Comparison of ENCODE assay signal across 8 cellular contexts in genomic region chr19:42253245-42254082, GRCh38. TPM values are rescaled to one million over a fixed set of nuclear protein-coding genes. Genes with fewer than 3 reads are reported as not detected.
DNase-seq lines count a peak whose midpoint lies in the region; ATAC-seq and TF ChIP-seq lines count a peak whose summit lies in the region.

No MANE protein-coding gene starts in this region.

- BruUV-seq in MCF 10A (replicated peaks; lab: Mats Ljungman, UMichigan), result no TSS peak

- H3K4me3 Mint-ChIP-seq in MCF 10A (ENCODE audit: unreplicated experiment) (peak overlapping the region; percentile 85), immature natural killer cell (peak overlapping the region; percentile 83 to 92 (median 87))

- TF ChIP-seq CTCF in 22Rv1 (IDR thresholded peaks at IDR 0.05) (no peak), MCF 10A (IDR thresholded peaks at IDR 0.05; ENCODE audit: unreplicated experiment) (no peak)

- H3K27me3 Mint-ChIP-seq in MCF 10A (ENCODE audit: insufficient read depth, unreplicated experiment) (no peaks in the 10 kb centered on the region), immature natural killer cell (ENCODE audit: low read depth in 3 of 3) (peaks cover 8 to 14% (median 8%) of the 10 kb centered on the region in 3 donors)

- H3K36me3 ChIP-seq in KOPT-K1 (ENCODE audit: insufficient read depth, low read length), result peaks cover 24% of the 10 kb centered on the region; the same call in 1 of the 2 replicates

- no peaks in the 10 kb centered on the region for H3K9me3 Mint-ChIP-seq in MCF 10A (ENCODE audit: unreplicated experiment)
- H3K9me3 Mint-ChIP-seq in immature natural killer cell, result no peaks in the 10 kb centered on the region

- POLR2A ChIA-PET in MCF 10A (lab: Yijun Ruan, JAX), result interaction anchor here (0.6 to 4.0 kb wide), 4 partner anchors 17 to 47 kb away, joined by 3 to 22 read pairs (median 3); partner anchors contain the start of genes CIC and ZNF526

- H3K36me3 Mint-ChIP-seq in MCF 10A (ENCODE audit: insufficient read depth, unreplicated experiment) (no peaks in the 10 kb centered on the region), immature natural killer cell (no peaks in the 10 kb centered on the region)

- H3K4me1 Mint-ChIP-seq in MCF 10A (ENCODE audit: insufficient read depth, unreplicated experiment), result peaks cover 22% of the 10 kb centered on the region
- peaks cover 24 to 28% of the 10 kb centered on the region in 2 donors for H3K4me1 Mint-ChIP-seq in immature natural killer cell

- peak overlapping the region; percentile 94 for H3K27ac ChIP-seq in 22Rv1
- peak overlapping the region; percentile 95 for H3K27ac ChIP-seq in KOPT-K1 (ENCODE audit: low read depth, low read length, poor library complexity, severe bottlenecking)

- intact Hi-C loops in MCF 10A (cut with micrococcal nuclease), result loop anchor here (2.0 kb wide), 1 partner anchor 15 kb away; the partner anchor contains the start of gene CIC

- ATAC-seq in GM18505 (IDR thresholded peaks at IDR 0.05; ENCODE audit: unreplicated experiment), result peak; percentile 13

- no peaks in the 10 kb centered on the region for H3K9me3 ChIP-seq in KOPT-K1 (ENCODE audit: insufficient read depth, low read length, poor library complexity, severe bottlenecking)

- peak; percentile 81 for DNase-seq in UCSD-AML1 (lab: John Stamatoyannopoulos, UW; ENCODE audit: unreplicated experiment)
- DNase-seq in MCF 10A (ENCODE audit: unreplicated experiment), result peak; percentile 63
- peak; percentile 54 to 59 (median 58) for DNase-seq in immature natural killer cell
- DNase-seq in stimulated activated CD4-positive, alpha-beta T cell treated with anti-CD3 and anti-CD28 coated beads, Interleukin-12 subunit alpha, Interleukin-12 subunit beta, amount 100 ng/mL, for 4 hours, result peak; percentile 67
- no peak for DNase-seq in amniotic stem cell (lab: John Stamatoyannopoulos, UW)

- CTCF ChIA-PET in MCF 10A (lab: Yijun Ruan, JAX), result no interaction called here

- H3K27ac Mint-ChIP-seq in MCF 10A (ENCODE audit: low read depth, unreplicated experiment), result peak overlapping the region; percentile 85
- peak overlapping the region; percentile 79 to 96 (median 88) for H3K27ac Mint-ChIP-seq in immature natural killer cell

- peak; percentile 48 for TF ChIP-seq POLR2A in GM18505 (IDR thresholded peaks at IDR 0.05; ENCODE audit: borderline replicate concordance, extremely low read depth, insufficient read depth, insufficient read length)

RNA-seq across cellular contexts. Expression of gene ERF, which starts 1.5 kb away (rescaled TPM):
- total RNA-seq in MCF 10A (2022), result 27.8 and 35.1 TPM in 2 replicates
- polyA plus RNA-seq in immature natural killer cell, result 1 to 10 TPM in 2 of 3 donors, under 1 TPM in 1; 0.24 to 3.4 (median 2.3) TPM

RNA-seq across cellular contexts. Expression of gene GSK3A, which starts 11.1 kb away (rescaled TPM):
- total RNA-seq in MCF 10A (2022), result 53.5 and 54.5 TPM in 2 replicates
- 10 to 100 TPM; 14.2 to 28.3 (median 22.3) TPM for polyA plus RNA-seq in immature natural killer cell

RNA-seq across cellular contexts. Expression of gene CIC, which starts 15.6 kb away (rescaled TPM):
- total RNA-seq in MCF 10A (2022), result 66.9 and 67.9 TPM in 2 replicates
- polyA plus RNA-seq in immature natural killer cell, result 1 to 10 TPM in 1 of 3 donors, under 1 TPM in 1, not detected in 1; 0.52 to 2.9 TPM

RNA-seq across cellular contexts. Expression of gene ZNF526, which starts 33.4 kb away (rescaled TPM):
- total RNA-seq in MCF 10A (2022), result 11.5 and 12.3 TPM in 2 replicates
- polyA plus RNA-seq in immature natural killer cell, result 1 to 10 TPM; 2.9 to 9.1 (median 5.2) TPM

RNA-seq across cellular contexts. Expression of gene DEDD2, which starts 36.0 kb away (rescaled TPM):
- total RNA-seq in MCF 10A (2022), result 28.5 and 31.2 TPM in 2 replicates
- polyA plus RNA-seq in immature natural killer cell, result 100 to 1,000 TPM; 154 to 261 (median 173) TPM
